ENCODE assay signal across 13 cellular contexts in genomic region chr15:36278219-36278618, GRCh38.
A peak's percentile ranks its signal among the peaks of the same experiment; 100 is the strongest.
DNase-seq lines count a peak whose midpoint lies in the region; TF ChIP-seq lines count a peak whose summit lies in the region.
"Had no signal": no experiment of that assay in that cellular context is flagged by ENCODE, and none has a peak within 500 bp of the region (broad histone marks: within the 10 kb centered on the region; RNA-seq: fewer than 3 reads in every experiment).

No MANE protein-coding gene starts in this region.

- H3K27me3 ChIP-seq in brain microvascular endothelial cell (replicated peaks), result no peaks in the 10 kb centered on the region
- H3K27me3 ChIP-seq in mesenchymal stem cell (ENCODE audit: control insufficient read depth in 1 of 2, insufficient read depth in 1 of 2, low read length in 2 of 2), result no peaks in the 10 kb centered on the region

- no peak overlapping the region for H3K4me2 ChIP-seq in mesenchymal stem cell (ENCODE audit: low read length, poor library complexity, severe bottlenecking)
- H3K4me2 ChIP-seq: A549 had no signal

- no peak overlapping the region for H3K23ac ChIP-seq in mesenchymal stem cell (ENCODE audit: low read length in 2 of 2)

- 42% methylated on average over 1 of the region's 1 CpG for WGBS in mesenchymal stem cell

- H3K18ac ChIP-seq in mesenchymal stem cell (ENCODE audit: low read depth in 1 of 2, low read length in 2 of 2), result no peak overlapping the region

- H3K27ac Mint-ChIP-seq in nephron progenitor cell, result no peak overlapping the region
- H3K27ac Mint-ChIP-seq: activated naive CD4-positive, alpha-beta T cell treated with anti-CD3 and anti-CD28 coated beads for 36 hours had no signal

- H4K91ac ChIP-seq in mesenchymal stem cell (ENCODE audit: low read length), result no peak overlapping the region

- no peaks in the 10 kb centered on the region for H3K4me1 ChIP-seq in mesenchymal stem cell (ENCODE audit: control insufficient read depth, insufficient read depth, low read depth, low read length)
- H3K4me1 ChIP-seq: A549 had no signal

- no peak overlapping the region for H3K4me3 Mint-ChIP-seq in nephron progenitor cell
- H3K4me3 Mint-ChIP-seq: activated naive CD4-positive, alpha-beta T cell treated with anti-CD3 and anti-CD28 coated beads for 36 hours had no signal

- DNase-seq in NCI-H146 (lab: John Stamatoyannopoulos, UW), result peak; percentile 1
- no peak for DNase-seq in NCI-H146 treated with DMSO at 0.1 percent for 48 hours (lab: John Stamatoyannopoulos, UW; ENCODE audit: unreplicated experiment)
- peak; percentile 48 for DNase-seq in NCI-H226
- peak; percentile 18 for DNase-seq in brain microvascular endothelial cell
- DNase-seq in mesenchymal stem cell, result peak; percentile 4
- no peak for DNase-seq in T1000 (lab: John Stamatoyannopoulos, UW)
- DNase-seq in NCI-H1417 (lab: John Stamatoyannopoulos, UW), result no peak
- no peak for DNase-seq in nephron progenitor cell
- DNase-seq: activated CD4-positive, alpha-beta T cell treated with anti-CD3 and anti-CD28 coated beads, Interleukin-2, amount 50 U/mL, for 4 hours; activated naive CD4-positive, alpha-beta T cell treated with anti-CD3 and anti-CD28 coated beads for 36 hours; NCI-H1930 had no signal

- H3K4me1 Mint-ChIP-seq in nephron progenitor cell, result no peaks in the 10 kb centered on the region

- H3K4ac ChIP-seq in mesenchymal stem cell (ENCODE audit: low read depth in 1 of 2, low read length in 2 of 2), result no peak overlapping the region

- H3K4me3 ChIP-seq in brain microvascular endothelial cell (ENCODE audit: low read depth, low read length), result no peak overlapping the region
- H3K4me3 ChIP-seq in mesenchymal stem cell (ENCODE audit: insufficient read depth in 1 of 2, low read depth in 1 of 2, low read length in 2 of 2), result peak overlapping the region in 1 of 2 experiments; percentile 18
- H3K4me3 ChIP-seq: A549, SK-N-MC had no signal

- no peak overlapping the region for H3K14ac ChIP-seq in mesenchymal stem cell (ENCODE audit: low read length in 2 of 2)

- H3K9me3 Mint-ChIP-seq in nephron progenitor cell, result peaks cover 51% of the 10 kb centered on the region

- no peaks in the 10 kb centered on the region for H3K79me1 ChIP-seq in mesenchymal stem cell (replicated peaks; ENCODE audit: low read length, poor library complexity, severe bottlenecking)

- no peak overlapping the region for H3K27ac ChIP-seq in brain microvascular endothelial cell
- no peak overlapping the region for H3K27ac ChIP-seq in mesenchymal stem cell (ENCODE audit: low read length, poor library complexity, severe bottlenecking)
- H3K27ac ChIP-seq: A549, SK-N-MC had no signal

- H3K9ac ChIP-seq in mesenchymal stem cell (ENCODE audit: low read length), result no peak overlapping the region

- H2BK12ac ChIP-seq in mesenchymal stem cell (ENCODE audit: low read length in 2 of 2), result no peak overlapping the region

- no peak overlapping the region for H2AFZ ChIP-seq in mesenchymal stem cell (ENCODE audit: low read depth, low read length)

- peak; percentile 53 for TF ChIP-seq CTCF in brain microvascular endothelial cell (IDR thresholded peaks at IDR 0.05; ENCODE audit: low read depth, low read length, missing control alignments)
- TF ChIP-seq CTCF in nephron progenitor cell (IDR thresholded peaks at IDR 0.05), result no peak

- H3K9me3 ChIP-seq in mesenchymal stem cell (ENCODE audit: control insufficient read depth, low read length), result peaks cover 33% of the 10 kb centered on the region

- no peak overlapping the region for H2BK120ac ChIP-seq in mesenchymal stem cell (ENCODE audit: low read depth, low read length)

- no peak overlapping the region for H2BK5ac ChIP-seq in mesenchymal stem cell (ENCODE audit: low read depth, low read length, poor library complexity, severe bottlenecking)

- peaks cover 15% of the 10 kb centered on the region for H3K36me3 Mint-ChIP-seq in nephron progenitor cell (ENCODE audit: low read depth)

- no peaks in the 10 kb centered on the region for H3K36me3 ChIP-seq in brain microvascular endothelial cell (replicated peaks)
- no peaks in the 10 kb centered on the region for H3K36me3 ChIP-seq in mesenchymal stem cell (ENCODE audit: control insufficient read depth in 1 of 2, insufficient read depth in 2 of 2, low read depth in 1 of 2, low read length in 2 of 2)

- H2AK5ac ChIP-seq in mesenchymal stem cell (ENCODE audit: low read length, severe bottlenecking), result no peak overlapping the region

- peaks cover 2% of the 10 kb centered on the region for H3K27me3 Mint-ChIP-seq in nephron progenitor cell (ENCODE audit: low read depth, poor library complexity)

- no peak overlapping the region for H4K8ac ChIP-seq in mesenchymal stem cell (ENCODE audit: low read length)

- H2BK15ac ChIP-seq in mesenchymal stem cell (ENCODE audit: low read depth, poor library complexity, severe bottlenecking), result no peak overlapping the region

- in situ Hi-C loops in brain microvascular endothelial cell (cut with HindIII; ENCODE audit: low pct_ligation_motif_present, low sequenced_read_pairs), result no loop called here

Comparison
In these comparisons a context has a peak if more than half of its experiments do, and no peak if none do; other contexts are left out.
1. DNase-seq: peak in NCI-H146 (single experiment), NCI-H226 (single experiment), brain microvascular endothelial cell (single experiment) and mesenchymal stem cell (single experiment); none in NCI-H146 treated with DMSO at 0.1 percent for 48 hours (single experiment), T1000 (single experiment), NCI-H1417 (0 of 3) and nephron progenitor cell (single experiment).